In the genomic region with DNA sequence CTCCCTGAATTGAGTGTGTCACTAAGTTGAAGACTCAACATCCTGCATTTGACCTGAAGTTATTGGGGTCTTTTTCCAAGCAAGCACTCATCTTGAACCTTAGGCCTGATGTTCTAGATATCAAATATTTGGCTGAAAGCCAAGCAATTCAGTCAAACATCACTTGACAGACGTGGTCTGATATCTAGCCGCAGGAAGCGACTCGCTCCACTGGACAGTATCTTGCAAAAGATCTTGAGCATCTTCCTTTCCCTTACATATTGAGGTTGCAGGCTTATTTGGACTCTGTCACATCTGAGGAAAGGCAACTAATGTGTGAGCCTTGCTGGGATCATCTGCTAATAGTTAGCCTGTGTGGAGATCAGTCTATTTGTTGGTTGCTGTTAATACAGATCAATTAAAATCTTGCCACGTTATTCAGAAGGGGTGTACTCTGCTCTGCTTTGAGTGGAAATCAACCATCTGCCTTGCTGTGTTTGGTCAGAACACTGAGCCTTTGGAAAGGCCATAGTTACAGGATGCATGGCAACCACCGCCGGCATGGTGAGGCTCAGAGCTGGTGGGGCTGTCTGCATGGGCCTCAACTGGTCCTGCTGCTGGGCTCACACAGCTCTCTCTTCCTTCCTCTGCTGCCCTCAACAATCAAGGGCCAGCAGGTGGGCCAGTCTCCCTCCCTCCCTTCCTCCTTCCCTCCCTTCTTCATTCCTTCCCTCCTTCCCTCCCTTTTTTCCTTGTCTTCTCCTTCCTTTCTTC, we compare ENCODE assay signal across 27 cellular contexts.
A peak's percentile ranks its signal among the peaks of the same experiment; 100 is the strongest.
DNase-seq lines count a peak whose midpoint lies in the region; ATAC-seq, FAIRE-seq and TF ChIP-seq lines count a peak whose summit lies in the region.
"Had no signal": no experiment of that assay in that cellular context is flagged by ENCODE, and none has a peak within 500 bp of the region (broad histone marks: within the 10 kb centered on the region; RNA-seq: fewer than 3 reads in every experiment).

No MANE protein-coding gene starts in this region.

- H3K9ac ChIP-seq in BLaER1 treated with 17β-estradiol and CSF1 and Interleukin-3, amounts not matched to agents 10 nM and 100 nM = peak overlapping the region in 5 of 11 experiments; percentile 23 to 48 (median 37); a peak in 6 of 22 replicates
- H3K9ac ChIP-seq in colonic mucosa (ENCODE audit: low read depth in 2 of 2, low read length in 2 of 2) = no peak overlapping the region

- no peak for TF ChIP-seq CTCF in colonic mucosa (IDR thresholded peaks at IDR 0.05)

- peak overlapping the region; percentile 57 to 86 (median 71) for H3K4me2 ChIP-seq in BLaER1 treated with 17β-estradiol and CSF1 and Interleukin-3, amounts not matched to agents 10 nM and 100 nM

- H4K20me1 ChIP-seq in BLaER1 treated with 17β-estradiol and CSF1 and Interleukin-3, amounts not matched to agents 10 nM and 100 nM = no peaks in the 10 kb centered on the region

- peak overlapping the region in 1 of 10 experiments; percentile 7; a peak in 1 of 20 replicates for H3K4me3 ChIP-seq in BLaER1 treated with 17β-estradiol and CSF1 and Interleukin-3, amounts not matched to agents 10 nM and 100 nM
- H3K4me3 ChIP-seq in effector memory CD4-positive, alpha-beta T cell (ENCODE audit: insufficient read depth, low read depth, low read length, poor library complexity, severe bottlenecking) = no peak overlapping the region
- H3K4me3 ChIP-seq in colonic mucosa = no peak overlapping the region
- H3K4me3 ChIP-seq: breast epithelium, SK-N-MC had no signal

- no peaks in the 10 kb centered on the region for H3K27me3 ChIP-seq in BLaER1 treated with 17β-estradiol and CSF1 and Interleukin-3, amounts not matched to agents 10 nM and 100 nM
- H3K27me3 ChIP-seq in effector memory CD4-positive, alpha-beta T cell (replicated peaks; ENCODE audit: control insufficient read depth, insufficient read depth, low read length, poor library complexity, severe bottlenecking) = no peaks in the 10 kb centered on the region
- H3K27me3 ChIP-seq in colonic mucosa = no peaks in the 10 kb centered on the region
- H3K27me3 ChIP-seq: breast epithelium had no signal

- intact Hi-C loops in colonic mucosa (cut with DNase I) = no loop called here

- ATAC-seq in GM19455 (IDR thresholded peaks at IDR 0.05; ENCODE audit: unreplicated experiment) = no peak
- ATAC-seq: effector memory CD8-positive, alpha-beta T cell; esophagus mucosa; natural killer cell treated with Interleukin-12 subunit alpha and Interleukin-12 subunit beta and Interleukin-15 and Interleukin-18, amount 100 ng/mL, for 72 hours had no signal

- peaks cover 34 to 53% (median 42%) of the 10 kb centered on the region in 10 experiments for H3K4me1 ChIP-seq in BLaER1 treated with 17β-estradiol and CSF1 and Interleukin-3, amounts not matched to agents 10 nM and 100 nM
- no peaks in the 10 kb centered on the region for H3K4me1 ChIP-seq in effector memory CD4-positive, alpha-beta T cell (ENCODE audit: control insufficient read depth, insufficient read depth, low read length, poor library complexity, severe bottlenecking)
- no peaks in the 10 kb centered on the region for H3K4me1 ChIP-seq in colonic mucosa
- H3K4me1 ChIP-seq: breast epithelium had no signal

- H3K36me3 ChIP-seq in BLaER1 treated with 17β-estradiol and CSF1 and Interleukin-3, amounts not matched to agents 10 nM and 100 nM = no peaks in the 10 kb centered on the region
- H3K36me3 ChIP-seq in effector memory CD4-positive, alpha-beta T cell (ENCODE audit: control insufficient read depth, insufficient read depth, low read length) = no peaks in the 10 kb centered on the region
- no peaks in the 10 kb centered on the region for H3K36me3 ChIP-seq in colonic mucosa
- H3K36me3 ChIP-seq: breast epithelium had no signal

- H3K27ac ChIP-seq in BLaER1 treated with 17β-estradiol and CSF1 and Interleukin-3, amounts not matched to agents 10 nM and 100 nM = peak overlapping the region in 9 of 11 experiments; percentile 28 to 74 (median 62); a peak in 17 of 22 replicates
- no peak overlapping the region for H3K27ac ChIP-seq in effector memory CD4-positive, alpha-beta T cell (ENCODE audit: insufficient read depth, low read length, poor library complexity, severe bottlenecking)
- H3K27ac ChIP-seq in colonic mucosa = no peak overlapping the region
- H3K27ac ChIP-seq: C4-2B, SK-N-MC had no signal

- H3K9me3 ChIP-seq in BLaER1 treated with 17β-estradiol and CSF1 and Interleukin-3, amounts not matched to agents 10 nM and 100 nM (replicated peaks in 1 of 11) = no peaks in the 10 kb centered on the region
- no peaks in the 10 kb centered on the region for H3K9me3 ChIP-seq in effector memory CD4-positive, alpha-beta T cell (ENCODE audit: control insufficient read depth, low read length)
- no peaks in the 10 kb centered on the region for H3K9me3 ChIP-seq in colonic mucosa
- H3K9me3 ChIP-seq: breast epithelium had no signal

- DNase-seq in GM19239 (ENCODE audit: insufficient read length, low spot score) = no peak
- DNase-seq in OCI-M1 (lab: John Stamatoyannopoulos, UW) = peak; percentile 7
- DNase-seq in glomerular visceral epithelial cell (ENCODE audit: extremely low spot score) = peak; percentile 22
- no peak for DNase-seq in effector memory CD4-positive, alpha-beta T cell
- DNase-seq in NCI-H2171 (lab: John Stamatoyannopoulos, UW) = no peak
- DNase-seq in colonic mucosa = no peak
- DNase-seq: activated naive CD4-positive, alpha-beta T cell treated with anti-CD3 and anti-CD28 coated beads, Interleukin-2, amount 10 ng/mL, durations not matched to agents 7 days and 5 days; amniotic stem cell; effector memory CD8-positive, alpha-beta T cell; Karpas-422; midbrain; NCI-H1694 treated with DMSO at 0.1 percent for 48 hours; retina; RPMI8226; stimulated activated CD4-positive, alpha-beta T cell treated with anti-CD3 and anti-CD28 coated beads, Interleukin-2, amount 100 ng/mL, for 48 hours; stimulated activated naive CD4-positive, alpha-beta T cell had no signal

- peak; percentile 35 for FAIRE-seq in GM19239 (lab: Jason Lieb, UNC)
- FAIRE-seq: colon, frontal cortex, H54, HTR-8/SVneo had no signal

Comparison
In these comparisons a context has a peak if more than half of its experiments do, and no peak if none do; other contexts are left out.
1. H3K27ac ChIP-seq: peak in BLaER1 treated with 17β-estradiol and CSF1 and Interleukin-3, amounts not matched to agents 10 nM and 100 nM (9 of 11); none in effector memory CD4-positive, alpha-beta T cell (single experiment) and colonic mucosa (single experiment).
2. DNase-seq: peak in OCI-M1 (single experiment) and glomerular visceral epithelial cell (single experiment); none in GM19239 (single experiment), effector memory CD4-positive, alpha-beta T cell (0 of 3), NCI-H2171 (single experiment) and colonic mucosa (single experiment).